In the genomic region with DNA sequence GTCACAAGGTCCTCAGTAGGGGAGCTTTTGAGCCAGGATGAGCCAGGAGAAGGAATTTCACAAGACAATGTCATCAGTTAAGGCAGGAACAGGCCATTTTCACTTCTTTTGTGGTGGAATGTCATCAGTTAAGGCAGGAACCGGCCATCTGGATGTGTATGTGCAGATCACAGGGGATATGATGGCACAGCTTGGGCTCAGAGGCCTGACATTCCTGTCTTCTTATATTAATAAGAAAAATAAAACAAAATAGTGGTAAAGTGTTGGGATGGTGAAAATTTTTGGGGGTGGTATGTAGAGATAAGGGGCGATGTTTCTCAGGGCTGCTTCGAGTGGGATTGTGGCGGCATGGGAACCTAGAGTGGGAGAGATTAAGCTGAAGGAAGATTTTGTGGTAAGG, we compare ENCODE assay signal across 4 cellular contexts.
DNase-seq lines count a peak whose midpoint lies in the region; TF ChIP-seq lines count a peak whose summit lies in the region.
"Not testable (repeated sequence)": the region's sequence is repeated elsewhere in the genome, so short reads cannot be mapped to it uniquely, and the experiment has no call there.

No MANE protein-coding gene starts in this region.

- H3K27me3 Mint-ChIP-seq in H9 (ENCODE audit: low read depth); endodermal cell (ENCODE audit: insufficient read depth): not testable (repeated sequence)

- not testable (repeated sequence) for H3K23ac ChIP-seq in H9 (ENCODE audit: insufficient read length, low read depth, low read length); mesendoderm (ENCODE audit: low read length)

- H2BK20ac ChIP-seq in H9 (ENCODE audit: low read depth, low read length, poor library complexity, severe bottlenecking) = not testable (repeated sequence)

- not testable (repeated sequence) for H3K27me3 ChIP-seq in H9 (ENCODE audit: insufficient read depth, low read length); HUES64 (ENCODE audit: insufficient read depth, low read length); endodermal cell (ENCODE audit: control insufficient read depth, insufficient read depth, low read length, poor library complexity, severe bottlenecking); mesendoderm (ENCODE audit: insufficient read depth, low read length, poor library complexity)

- not testable (repeated sequence) for H3K4me2 ChIP-seq in H9 (ENCODE audit: insufficient read depth, insufficient read length, low read length); mesendoderm (ENCODE audit: low read length)

- H3K9me3 Mint-ChIP-seq in H9 = peaks cover 18 to 23% of the 10 kb centered on the region in 2 experiments
- H3K9me3 Mint-ChIP-seq in endodermal cell = not testable (repeated sequence)

- not testable (repeated sequence) for H3K4ac ChIP-seq in H9 (ENCODE audit: low read depth, low read length); mesendoderm (ENCODE audit: low read depth, low read length)

- peak overlapping the region; percentile 58 to 96 (median 80); a peak in 4 of 7 replicates for H3K27ac Mint-ChIP-seq in H9
- not testable (repeated sequence) for H3K27ac Mint-ChIP-seq in endodermal cell

- H3K36me3 Mint-ChIP-seq in H9 (ENCODE audit: insufficient read depth in 1 of 3, low read depth in 3 of 3) = peaks cover 16 to 20% (median 18%) of the 10 kb centered on the region in 3 experiments
- peaks cover 27% of the 10 kb centered on the region for H3K36me3 Mint-ChIP-seq in endodermal cell (ENCODE audit: low read depth)

- H3K4me3 Mint-ChIP-seq in H9, endodermal cell: not testable (repeated sequence)

- not testable (repeated sequence) for H3K4me1 Mint-ChIP-seq in H9, endodermal cell

- not testable (repeated sequence) for H4K5ac ChIP-seq in H9 (ENCODE audit: insufficient read length, low read depth, low read length); mesendoderm (ENCODE audit: low read length)

- not testable (repeated sequence) for H4K8ac ChIP-seq in H9 (replicated peaks; ENCODE audit: insufficient read length, low read depth, low read length); mesendoderm (ENCODE audit: low read depth, low read length)

- not testable (repeated sequence) for H2BK12ac ChIP-seq in H9 (ENCODE audit: insufficient read length, low read depth, low read length)

- not testable (repeated sequence) for H3K79me1 ChIP-seq in H9 (ENCODE audit: insufficient read depth, low read depth, low read length, poor library complexity, severe bottlenecking); mesendoderm (ENCODE audit: low read length)

- H3K4me3 ChIP-seq in HUES64 (ENCODE audit: low read length); endodermal cell (ENCODE audit: low read length); mesendoderm (ENCODE audit: low read length): not testable (repeated sequence)

- TF ChIP-seq CTCF in H9 (conservative IDR thresholded peaks at IDR 0.05); endodermal cell (conservative IDR thresholded peaks at IDR 0.05): not testable (repeated sequence)

- not testable (repeated sequence) for H3K9me3 ChIP-seq in H9 (ENCODE audit: control insufficient read depth, low read depth, low read length); HUES64 (ENCODE audit: insufficient read depth, low read depth, low read length); endodermal cell (ENCODE audit: control insufficient read depth, low read length)

- H3K79me2 ChIP-seq in H9 (ENCODE audit: insufficient read depth, low read length); mesendoderm (ENCODE audit: control insufficient read depth, insufficient read depth, low read length): not testable (repeated sequence)

- not testable (repeated sequence) for H3K9ac ChIP-seq in H9 (ENCODE audit: extremely low read depth, insufficient read length, low read length); endodermal cell (ENCODE audit: extremely low read depth, low read length, poor library complexity, severe bottlenecking); mesendoderm (ENCODE audit: low read length)
- peak overlapping the region; percentile 40; the same call in 1 of the 2 replicates for H3K9ac ChIP-seq in HUES64 (ENCODE audit: low read depth, low read length)

- not testable (repeated sequence) for H3K56ac ChIP-seq in H9 (ENCODE audit: insufficient read length, low read depth, low read length)
- peak overlapping the region; percentile 74 for H3K56ac ChIP-seq in mesendoderm (ENCODE audit: low read length)

- H3K23me2 ChIP-seq in H9 (ENCODE audit: insufficient read length, low read depth, low read length, poor library complexity, severe bottlenecking) = not testable (repeated sequence)

- H2AFZ ChIP-seq in H9 (ENCODE audit: low read length) = not testable (repeated sequence)

- H3K36me3 ChIP-seq in HUES64 (ENCODE audit: insufficient read depth, low read length); endodermal cell (ENCODE audit: control insufficient read depth, insufficient read depth, low read length); mesendoderm (ENCODE audit: control insufficient read depth, insufficient read depth, low read length): not testable (repeated sequence)

- not testable (repeated sequence) for H2AK5ac ChIP-seq in H9 (ENCODE audit: insufficient read length, low read length); mesendoderm (ENCODE audit: low read length)

- not testable (repeated sequence) for H2BK120ac ChIP-seq in H9 (ENCODE audit: low read depth, low read length, poor library complexity, severe bottlenecking); mesendoderm (ENCODE audit: low read depth, low read length)

- H3K14ac ChIP-seq in H9 (ENCODE audit: insufficient read depth, low read length) = not testable (repeated sequence)

- H4K20me1 ChIP-seq in H9 (ENCODE audit: control insufficient read depth, insufficient read depth, insufficient read length) = not testable (repeated sequence)

- not testable (repeated sequence) for H3T11ph ChIP-seq in H9 (ENCODE audit: low read length)

- not testable (repeated sequence) for H4K91ac ChIP-seq in H9 (ENCODE audit: insufficient read length, low read depth, low read length)

- H2BK15ac ChIP-seq in H9 (ENCODE audit: low read depth, low read length); mesendoderm (replicated peaks; ENCODE audit: low read depth): not testable (repeated sequence)

- not testable (repeated sequence) for H2BK5ac ChIP-seq in H9 (ENCODE audit: insufficient read length, low read length); mesendoderm (ENCODE audit: low read length)

- not testable (repeated sequence) for H3K4me1 ChIP-seq in H9 (ENCODE audit: insufficient read depth, low read length); endodermal cell (ENCODE audit: control insufficient read depth, insufficient read depth, low read length); mesendoderm (ENCODE audit: control insufficient read depth, low read depth, low read length)
- peaks cover 11% of the 10 kb centered on the region; the same call in 1 of the 2 replicates for H3K4me1 ChIP-seq in HUES64 (ENCODE audit: insufficient read depth, low read length)

- not testable (repeated sequence) for DNase-seq in H9
- DNase-seq in endodermal cell (peak; percentile 60), mesendoderm (peak; percentile 54)

- not testable (repeated sequence) for H3K18ac ChIP-seq in H9 (ENCODE audit: insufficient read length, low read depth, low read length); mesendoderm (ENCODE audit: low read length)

- not testable (repeated sequence) for H3K27ac ChIP-seq in H9 (ENCODE audit: insufficient read length, low read depth, low read length); endodermal cell (ENCODE audit: low read depth, low read length)
- H3K27ac ChIP-seq in HUES64 (ENCODE audit: low read depth, low read length) (peak overlapping the region; percentile 25; the same call in 1 of the 2 replicates), mesendoderm (ENCODE audit: low read depth, low read length) (peak overlapping the region; percentile 81)

- no CpG with 5 or more reads among the region's 4 CpGs for WGBS in H9 (ENCODE audit: extremely low coverage, insufficient read length, low lambda C conversion rate)
- 75% methylated on average over 3 of the region's 4 CpGs for WGBS in HUES64
- 47 to 55% methylated on average over 2 to 3 of the region's 4 CpGs for WGBS in endodermal cell (ENCODE audit: insufficient coverage in 1 of 2, insufficient read length in 1 of 2), 2 experiments
- WGBS in mesendoderm (ENCODE audit: extremely low coverage, insufficient coverage, low lambda C conversion rate) = no CpG with 5 or more reads among the region's 4 CpGs
